Comparison of ENCODE assay signal across 21 cellular contexts in genomic region chr2:48768669-48769068, GRCh38. TPM values are rescaled to one million over a fixed set of nuclear protein-coding genes. Genes with fewer than 3 reads are reported as not detected.
DNase-seq lines count a peak whose midpoint lies in the region; TF ChIP-seq lines count a peak whose summit lies in the region.
"Had no signal": no experiment of that assay in that cellular context is flagged by ENCODE, and none has a peak within 500 bp of the region (broad histone marks: within the 10 kb centered on the region; RNA-seq: fewer than 3 reads in every experiment).

No MANE protein-coding gene starts in this region.

- no peaks in the 10 kb centered on the region for H3K79me2 ChIP-seq in osteoblast (ENCODE audit: insufficient read depth, low read length)

- H3K4me3 ChIP-seq in osteoblast (ENCODE audit: insufficient read depth, low read length): no peak overlapping the region
- H3K4me3 ChIP-seq: K562, uterus had no signal

- DNase-seq in Ammon's horn (ENCODE audit: low spot score) (peak; percentile 69), KBM-7 (peak; percentile 53), NOMO-1 treated with DMSO at 0.1 percent for 48 hours (lab: John Stamatoyannopoulos, UW; ENCODE audit: unreplicated experiment) (peak; percentile 89), foreskin melanocyte (peak; percentile 26), osteoblast (ENCODE audit: insufficient read length, low spot score, missing footprints) (no peak), cardiac septum (ENCODE audit: low spot score) (no peak), OCI-M2 (lab: John Stamatoyannopoulos, UW; ENCODE audit: unreplicated experiment) (no peak), NCI-H69 (lab: John Stamatoyannopoulos, UW) (no peak)
- DNase-seq: activated CD4-positive, alpha-beta T cell treated with anti-CD3 and anti-CD28 coated beads for 36 hours; activated CD8-positive, alpha-beta memory T cell treated with anti-CD3 and anti-CD28 coated beads, Interleukin-2, amount 50 U/mL, for 48 hours; activated naive CD4-positive, alpha-beta T cell treated with anti-CD3 and anti-CD28 coated beads, Interleukin-2, amount 50 U/mL, for 16 hours; CD8-positive, alpha-beta memory T cell; dermis blood vessel endothelial cell; erythroblast; GOT3; immature natural killer cell; NCI-H187 treated with DMSO at 0.1 percent for 48 hours; NCI-H748 treated with DMSO at 0.1 percent for 48 hours; stimulated activated CD4-positive, alpha-beta T cell treated with anti-CD3 and anti-CD28 coated beads, Interleukin-15, amount 100 ng/mL, for 24 hours; uterus had no signal

- no peaks in the 10 kb centered on the region for H3K9me3 ChIP-seq in osteoblast (ENCODE audit: low read depth, low read length)
- H3K9me3 ChIP-seq: uterus had no signal

- no peak overlapping the region for H3K27ac ChIP-seq in osteoblast (ENCODE audit: low read depth, low read length)
- H3K27ac ChIP-seq: uterus had no signal

- no peaks in the 10 kb centered on the region for H3K4me1 ChIP-seq in osteoblast (ENCODE audit: insufficient read depth, low read length)
- H3K4me1 ChIP-seq: uterus had no signal

- in situ Hi-C loops in KBM-7 (cut with MboI; ENCODE audit: low pct_unique_long_range_greater_than_20kb, low sequenced_read_pairs): no loop called here

- H2AFZ ChIP-seq in osteoblast (ENCODE audit: low read length): no peak overlapping the region

- H4K20me1 ChIP-seq in osteoblast (ENCODE audit: insufficient read depth, low read length): no peaks in the 10 kb centered on the region

- H3K27me3 ChIP-seq in osteoblast (ENCODE audit: insufficient read depth, low read length): no peaks in the 10 kb centered on the region
- H3K27me3 ChIP-seq: uterus had no signal

- intact Hi-C loops in cardiac septum (cut with DNase I): no loop called here

- H3K36me3 ChIP-seq in osteoblast (ENCODE audit: insufficient read depth, low read length): no peaks in the 10 kb centered on the region
- H3K36me3 ChIP-seq: uterus had no signal

- TF ChIP-seq CTCF in osteoblast (IDR thresholded peaks at IDR 0.05; ENCODE audit: extremely low read depth, low read depth, low read length): no peak

- no peak overlapping the region for H3K4me2 ChIP-seq in osteoblast (ENCODE audit: insufficient read depth, low read length)

RNA-seq across cellular contexts. Expression of gene LHCGR, which starts 13.1 kb away (rescaled TPM):
- not detected in 2 replicates for total RNA-seq in osteoblast
- total RNA-seq in cardiac septum: 0.24 TPM
- total RNA-seq: activated CD4-positive, alpha-beta T cell treated with anti-CD3 and anti-CD28 coated beads for 36 hours; CD8-positive, alpha-beta memory T cell; dermis blood vessel endothelial cell; K562 had no signal

Comparison
In these comparisons a context has a peak if more than half of its experiments do, and no peak if none do; other contexts are left out.
1. DNase-seq: peak in Ammon's horn (single experiment), KBM-7 (single experiment), NOMO-1 treated with DMSO at 0.1 percent for 48 hours (single experiment) and foreskin melanocyte (single experiment); none in osteoblast (single experiment), cardiac septum (single experiment), OCI-M2 (single experiment) and NCI-H69 (single experiment).